In the genomic region with DNA sequence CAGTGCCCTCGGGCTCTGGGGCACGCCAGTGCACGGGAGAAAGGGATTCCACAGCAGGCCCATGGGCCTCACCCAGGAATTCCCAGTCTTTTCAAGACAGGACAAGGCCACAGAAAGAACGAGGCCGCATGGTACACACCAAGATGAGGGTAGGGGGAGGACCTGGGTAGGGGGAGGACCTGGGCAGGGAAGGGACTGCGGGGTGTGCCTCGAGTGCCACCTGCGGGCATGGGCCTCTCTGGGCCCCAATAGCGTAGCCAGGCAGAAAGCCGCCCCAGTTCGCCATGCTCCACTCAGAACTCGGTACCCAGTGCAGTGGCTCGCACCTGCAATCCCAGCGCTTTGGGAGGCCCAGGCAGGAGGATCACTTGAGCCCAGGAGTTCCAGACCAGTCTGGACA, we compare ENCODE assay signal across 20 cellular contexts. TPM values are rescaled to one million over a fixed set of nuclear protein-coding genes. Genes with fewer than 3 reads are reported as not detected.
DNase-seq lines count a peak whose midpoint lies in the region; ATAC-seq and TF ChIP-seq lines count a peak whose summit lies in the region.
"Had no signal": no experiment of that assay in that cellular context is flagged by ENCODE, and none has a peak within 500 bp of the region (broad histone marks: within the 10 kb centered on the region; RNA-seq: fewer than 3 reads in every experiment).

No MANE protein-coding gene starts in this region.

- H3K36me3 ChIP-seq in SK-N-SH (replicated peaks in 1 of 2; ENCODE audit: control insufficient read depth in 1 of 2, insufficient read depth in 2 of 2, low read length in 1 of 2) (no peaks in the 10 kb centered on the region), endodermal cell (ENCODE audit: control insufficient read depth, insufficient read depth, low read length) (no peaks in the 10 kb centered on the region), osteoblast (ENCODE audit: insufficient read depth, low read length) (no peaks in the 10 kb centered on the region), MG63 (no peaks in the 10 kb centered on the region), body of pancreas (replicated peaks in 1 of 2; ENCODE audit: insufficient read depth in 1 of 2, low read depth in 2 of 2) (no peaks in the 10 kb centered on the region)

- WGBS in SK-N-SH (ENCODE audit: low lambda C conversion rate): 38% methylated on average over 10 of the region's 14 CpGs
- WGBS in endodermal cell (ENCODE audit: insufficient coverage in 1 of 2, insufficient read length in 1 of 2), 2 experiments: 95 to 100% methylated on average over 1 to 13 of the region's 14 CpGs
- 89 to 100% methylated on average over 2 to 9 of the region's 14 CpGs for WGBS in body of pancreas, 2 donors

- no peaks in the 10 kb centered on the region for H3K36me3 Mint-ChIP-seq in endodermal cell (ENCODE audit: low read depth)

- ATAC-seq in SK-N-SH treated with all-trans-retinoic acid at 6 μM for 48 hours (no peak), body of pancreas (no peak)
- ATAC-seq: A549 had no signal

- intact Hi-C loops in body of pancreas (cut with DNase I): no loop called here

- no peak for TF ChIP-seq RAD21 in SK-N-SH (IDR thresholded peaks at IDR 0.05; ENCODE audit: low read length)

- H3K4me3 ChIP-seq in SK-N-SH (ENCODE audit: low read depth in 2 of 2, low read length in 1 of 2) (no peak overlapping the region), endodermal cell (ENCODE audit: low read length) (no peak overlapping the region), osteoblast (ENCODE audit: insufficient read depth, low read length) (no peak overlapping the region), MG63 (no peak overlapping the region), body of pancreas (no peak overlapping the region)
- H3K4me3 ChIP-seq: A549, GM23248 had no signal

- H3K4me2 ChIP-seq in SK-N-SH (no peak overlapping the region), osteoblast (ENCODE audit: insufficient read depth, low read length) (no peak overlapping the region)
- H3K4me2 ChIP-seq: A549 had no signal

- H3K4me3 Mint-ChIP-seq in endodermal cell: no peak overlapping the region
- H3K4me3 Mint-ChIP-seq: CD4-positive, alpha-beta T cell had no signal

- H3K4me1 Mint-ChIP-seq in endodermal cell: no peaks in the 10 kb centered on the region

- DNase-seq in SK-N-SH (peak; percentile 15), endodermal cell (peak; percentile 5), osteoblast (ENCODE audit: insufficient read length, low spot score, missing footprints) (peak; percentile 78), MG63 (no peak), NCI-H524 (lab: John Stamatoyannopoulos, UW) (no peak), body of pancreas (no peak)
- DNase-seq: AML-193; Caco-2; CD4-positive, alpha-beta T cell; DMS153; DMS79; GDM1; GM23248; HCEC 1CT had no signal

- no peaks in the 10 kb centered on the region for H3F3A ChIP-seq in SK-N-SH (replicated peaks; ENCODE audit: insufficient read depth)

- H3K27me3 ChIP-seq in SK-N-SH (ENCODE audit: insufficient read depth): peaks cover 45% of the 10 kb centered on the region
- H3K27me3 ChIP-seq in endodermal cell (ENCODE audit: control insufficient read depth, insufficient read depth, low read length, poor library complexity, severe bottlenecking): no peaks in the 10 kb centered on the region
- peaks cover 4% of the 10 kb centered on the region for H3K27me3 ChIP-seq in osteoblast (ENCODE audit: insufficient read depth, low read length)
- H3K27me3 ChIP-seq in MG63: no peaks in the 10 kb centered on the region
- no peaks in the 10 kb centered on the region for H3K27me3 ChIP-seq in body of pancreas

- CTCF ChIA-PET in SK-N-SH (lab: Yijun Ruan, JAX): interaction anchor here (2.5 kb wide), 1 partner anchor 23 kb away, joined by 8 read pairs; no protein-coding TSS in a partner anchor

- no peak overlapping the region for H3K9ac ChIP-seq in SK-N-SH
- H3K9ac ChIP-seq in endodermal cell (ENCODE audit: extremely low read depth, low read length, poor library complexity, severe bottlenecking): no peak overlapping the region
- H3K9ac ChIP-seq: GM23248 had no signal

- H3K4me1 ChIP-seq in SK-N-SH (ENCODE audit: control insufficient read depth in 1 of 2, insufficient read depth in 2 of 2, low read depth in 1 of 2, low read length in 1 of 2) (peaks cover 0 to 3% of the 10 kb centered on the region in 2 experiments; a peak in 1 of 4 replicates), endodermal cell (ENCODE audit: control insufficient read depth, insufficient read depth, low read length) (no peaks in the 10 kb centered on the region), osteoblast (ENCODE audit: insufficient read depth, low read length) (no peaks in the 10 kb centered on the region), body of pancreas (peaks cover 4% of the 10 kb centered on the region)
- H3K4me1 ChIP-seq: A549, Caco-2 had no signal

- H2AFZ ChIP-seq in SK-N-SH (ENCODE audit: low read depth) (no peak overlapping the region), osteoblast (ENCODE audit: low read length) (no peak overlapping the region)
- H2AFZ ChIP-seq: GM23248 had no signal

- no peak for TF ChIP-seq CTCF in SK-N-SH (IDR thresholded peaks at IDR 0.05)
- TF ChIP-seq CTCF in endodermal cell (conservative IDR thresholded peaks at IDR 0.05): no peak
- TF ChIP-seq CTCF in osteoblast (IDR thresholded peaks at IDR 0.05; ENCODE audit: extremely low read depth, low read depth, low read length): no peak
- no peak for TF ChIP-seq CTCF in body of pancreas (IDR thresholded peaks at IDR 0.05)

- H3K27ac ChIP-seq in SK-N-SH (ENCODE audit: low read depth in 2 of 2, low read length in 1 of 2) (no peak overlapping the region), endodermal cell (ENCODE audit: low read depth, low read length) (no peak overlapping the region), osteoblast (ENCODE audit: low read depth, low read length) (no peak overlapping the region), body of pancreas (no peak overlapping the region)
- H3K27ac ChIP-seq: 22Rv1, A549, C4-2B, GM23248 had no signal

- POLR2A ChIA-PET in SK-N-SH (lab: Yijun Ruan, JAX): no interaction called here

- H4K20me1 ChIP-seq in SK-N-SH (ENCODE audit: insufficient read depth) (no peaks in the 10 kb centered on the region), osteoblast (ENCODE audit: insufficient read depth, low read length) (no peaks in the 10 kb centered on the region)

- no peak for TF ChIP-seq EP300 in SK-N-SH (IDR thresholded peaks at IDR 0.05; ENCODE audit: borderline replicate concordance in 1 of 2, low read depth in 1 of 2, low read length in 1 of 2)

- TF ChIP-seq POLR2A in body of pancreas (IDR thresholded peaks at IDR 0.05): no peak

- H3K79me2 ChIP-seq in SK-N-SH (ENCODE audit: insufficient read depth) (no peaks in the 10 kb centered on the region), osteoblast (ENCODE audit: insufficient read depth, low read length) (no peaks in the 10 kb centered on the region)

- H3K9me3 ChIP-seq in SK-N-SH: peaks cover 7% of the 10 kb centered on the region; the same call in 1 of the 2 replicates
- no peaks in the 10 kb centered on the region for H3K9me3 ChIP-seq in endodermal cell (ENCODE audit: control insufficient read depth, low read length)
- H3K9me3 ChIP-seq in osteoblast (ENCODE audit: low read depth, low read length): peaks cover 7% of the 10 kb centered on the region
- no peaks in the 10 kb centered on the region for H3K9me3 ChIP-seq in MG63
- H3K9me3 ChIP-seq in body of pancreas: no peaks in the 10 kb centered on the region
- H3K9me3 ChIP-seq: A549, Caco-2 had no signal

- H3K27ac Mint-ChIP-seq in endodermal cell: no peak overlapping the region
- H3K27ac Mint-ChIP-seq: CD4-positive, alpha-beta T cell had no signal

- H3K9me3 Mint-ChIP-seq in endodermal cell: peaks cover 63% of the 10 kb centered on the region
- H3K9me3 Mint-ChIP-seq: CD4-positive, alpha-beta T cell had no signal

- H3K27me3 Mint-ChIP-seq in endodermal cell (ENCODE audit: insufficient read depth): peaks cover 18% of the 10 kb centered on the region
- H3K27me3 Mint-ChIP-seq: CD4-positive, alpha-beta T cell had no signal

- H3K9me2 ChIP-seq in SK-N-SH: no peaks in the 10 kb centered on the region

TF ChIP-seq in SK-N-SH, 30 proteins besides CTCF, POLR2A, EP300 and RAD21 (continues in another document):
- TF ChIP-seq RXRA (IDR thresholded peaks at IDR 0.05; ENCODE audit: borderline replicate concordance, low read depth): no peak

RNA-seq across cellular contexts. Expression of a gene that starts 14.0 kb away (rescaled TPM):
- polyA plus RNA-seq in SK-N-SH (2012; rRNA removed): 0.05 and 0.08 TPM in 2 replicates
- polyA plus RNA-seq in SK-N-SH (2012; cell fraction: cytosol; rRNA removed): 0.04 and 0.07 TPM in 2 replicates
- 0.06 TPM in 1 of 2 replicates, not detected in the other for polyA plus RNA-seq in SK-N-SH (2012; cell fraction: nucleus; rRNA removed)
- under 1 TPM; 0.18 to 0.31 TPM for total RNA-seq in endodermal cell
- polyA plus RNA-seq in endodermal cell (2013, experiment 1 of 2): 1.5 TPM
- 1.3 TPM for polyA plus RNA-seq in endodermal cell (2013, experiment 2 of 2)
- under 0.01 TPM in 2 replicates for total RNA-seq in osteoblast
- total RNA-seq in MG63 (2014; rRNA removed; shearing (Covaris generic); ENCODE audit: low replicate concordance): 7.9 and 8.6 TPM in 2 replicates
- total RNA-seq in body of pancreas: not detected
- total RNA-seq: CD4-positive, alpha-beta T cell; GM23248; HT-29 had no signal
- polyA plus RNA-seq: GM23248 had no signal

RNA-seq across cellular contexts. Expression of a gene that starts 34.1 kb away (rescaled TPM):
- polyA plus RNA-seq in SK-N-SH (2012; rRNA removed): 44.5 and 45.3 TPM in 2 replicates
- 29.3 and 41.5 TPM in 2 replicates for polyA plus RNA-seq in SK-N-SH (2012; cell fraction: cytosol; rRNA removed)
- polyA plus RNA-seq in SK-N-SH (2012; cell fraction: nucleus; rRNA removed): 24.8 and 34.7 TPM in 2 replicates
- total RNA-seq in endodermal cell (10 to 100 TPM; 17.1 to 20.8 TPM), osteoblast (29.3 and 33.0 TPM in 2 replicates), body of pancreas (10 to 100 TPM in 1 of 2 donors, 1 to 10 TPM in 1; 8.6 to 23.9 TPM)
- 20.0 TPM for polyA plus RNA-seq in endodermal cell (2013, experiment 1 of 2)
- polyA plus RNA-seq in endodermal cell (2013, experiment 2 of 2): 18.4 TPM
- 47.7 and 73.2 TPM in 2 replicates for total RNA-seq in MG63 (2014; rRNA removed; shearing (Covaris generic); ENCODE audit: low replicate concordance)

RNA-seq across cellular contexts. Expression of a gene that starts 40.6 kb away (rescaled TPM):
- 1.2 and 2.5 TPM in 2 replicates for polyA plus RNA-seq in SK-N-SH (2012; rRNA removed)
- 0.44 and 0.64 TPM in 2 replicates for polyA plus RNA-seq in SK-N-SH (2012; cell fraction: cytosol; rRNA removed)
- polyA plus RNA-seq in SK-N-SH (2012; cell fraction: nucleus; rRNA removed): 12.7 and 15.1 TPM in 2 replicates
- total RNA-seq in endodermal cell (10 to 100 TPM in 1 of 2 donors, 1 to 10 TPM in 1; 2.8 to 12.9 TPM), osteoblast (0.29 and 0.36 TPM in 2 replicates), body of pancreas (not detected)
- 11.1 TPM for polyA plus RNA-seq in endodermal cell (2013, experiment 1 of 2)
- polyA plus RNA-seq in endodermal cell (2013, experiment 2 of 2): 9.0 TPM
- 0.43 TPM in 1 of 2 replicates, not detected in the other for total RNA-seq in MG63 (2014; rRNA removed; shearing (Covaris generic); ENCODE audit: low replicate concordance)
- total RNA-seq: Caco-2, Daoy, GM23248 had no signal
- polyA plus RNA-seq: GM23248 had no signal

RNA-seq across cellular contexts. Expression of a gene that starts 54.7 kb away (rescaled TPM):
- 22.3 and 30.8 TPM in 2 replicates for polyA plus RNA-seq in SK-N-SH (2012; rRNA removed)
- 14.8 and 24.2 TPM in 2 replicates for polyA plus RNA-seq in SK-N-SH (2012; cell fraction: cytosol; rRNA removed)
- polyA plus RNA-seq in SK-N-SH (2012; cell fraction: nucleus; rRNA removed): 64.5 and 67.9 TPM in 2 replicates
- 100 to 1,000 TPM in 1 of 2 donors, 10 to 100 TPM in 1; 57.6 to 121 TPM for total RNA-seq in endodermal cell
- 144 TPM for polyA plus RNA-seq in endodermal cell (2013, experiment 1 of 2)
- 117 TPM for polyA plus RNA-seq in endodermal cell (2013, experiment 2 of 2)
- 15.3 and 19.5 TPM in 2 replicates for total RNA-seq in osteoblast
- total RNA-seq in MG63 (2014; rRNA removed; shearing (Covaris generic); ENCODE audit: low replicate concordance): 12.8 and 24.8 TPM in 2 replicates
- 10 to 100 TPM; 11.7 to 18.5 TPM for total RNA-seq in body of pancreas

Comparison
In these comparisons a context has a peak if more than half of its experiments do, and no peak if none do; other contexts are left out.
1. DNase-seq: peak in SK-N-SH (single experiment), endodermal cell (single experiment) and osteoblast (single experiment); none in MG63 (single experiment), NCI-H524 (0 of 2) and body of pancreas (0 of 4).